ENCODE assay signal across 19 cellular contexts in genomic region chr6:139142267-139142666, GRCh38. TPM values are rescaled to one million over a fixed set of nuclear protein-coding genes. Genes with fewer than 3 reads are reported as not detected.
DNase-seq lines count a peak whose midpoint lies in the region; ATAC-seq lines count a peak whose summit lies in the region.
"Had no signal": no experiment of that assay in that cellular context is flagged by ENCODE, and none has a peak within 500 bp of the region (broad histone marks: within the 10 kb centered on the region; RNA-seq: fewer than 3 reads in every experiment).

No MANE protein-coding gene starts in this region.

- no peaks in the 10 kb centered on the region for H3K27me3 Mint-ChIP-seq in activated CD4-positive, alpha-beta T cell treated with anti-CD3 and anti-CD28 coated beads, Interleukin-2, amount 10 ng/mL, durations not matched to agents 24 days and 14 days
- H3K27me3 Mint-ChIP-seq in stimulated activated naive CD8-positive, alpha-beta T cell treated with anti-CD3 and anti-CD28 coated beads, Interleukin-15, Interleukin-2, amounts not matched to agents 100 ng/mL and 50 ng/mL, for 24 hours = no peaks in the 10 kb centered on the region

- H3K27ac Mint-ChIP-seq in activated CD4-positive, alpha-beta T cell treated with anti-CD3 and anti-CD28 coated beads, Interleukin-2, amount 10 ng/mL, durations not matched to agents 24 days and 14 days = peak overlapping the region; percentile 29
- H3K27ac Mint-ChIP-seq in stimulated activated naive CD8-positive, alpha-beta T cell treated with anti-CD3 and anti-CD28 coated beads, Interleukin-15, Interleukin-2, amounts not matched to agents 100 ng/mL and 50 ng/mL, for 24 hours = peak overlapping the region; percentile 81

- H3K4me1 ChIP-seq in effector memory CD4-positive, alpha-beta T cell (ENCODE audit: control insufficient read depth, insufficient read depth, low read length, poor library complexity, severe bottlenecking) = peaks cover 38% of the 10 kb centered on the region

- H3K4me3 ChIP-seq in effector memory CD4-positive, alpha-beta T cell (ENCODE audit: insufficient read depth, low read depth, low read length, poor library complexity, severe bottlenecking) = no peak overlapping the region
- H3K4me3 ChIP-seq: GM12878 had no signal

- intact Hi-C loops in activated CD4-positive, alpha-beta T cell treated with anti-CD3 and anti-CD28 coated beads, Interleukin-2, amount 10 ng/mL, durations not matched to agents 24 days and 14 days (cut with micrococcal nuclease) = loop anchor here (10.0 kb wide), 1 partner anchor 1443 kb away; no protein-coding TSS in a partner anchor

- peak overlapping the region; percentile 33 for H3K27ac ChIP-seq in effector memory CD4-positive, alpha-beta T cell (ENCODE audit: insufficient read depth, low read length, poor library complexity, severe bottlenecking)
- H3K27ac ChIP-seq: KMS-11 had no signal

- DNase-seq in activated CD4-positive, alpha-beta T cell treated with anti-CD3 and anti-CD28 coated beads, Interleukin-2, amount 10 ng/mL, durations not matched to agents 24 days and 14 days = peak; percentile 54
- no peak for DNase-seq in activated CD4-positive, alpha-beta T cell treated with anti-CD3 and anti-CD28 coated beads, Interleukin-2, amount 50 U/mL, for 1 hour
- DNase-seq in stimulated activated naive CD8-positive, alpha-beta T cell treated with anti-CD3 and anti-CD28 coated beads, Interleukin-15, Interleukin-2, amounts not matched to agents 100 U/mL and 50 U/mL, for 24 hours = no peak
- no peak for DNase-seq in effector memory CD4-positive, alpha-beta T cell
- DNase-seq in stromal cell of bone marrow (ENCODE audit: low read depth) (peak; percentile 65), NCI-H524 treated with DMSO at 0.1 percent for 48 hours (lab: John Stamatoyannopoulos, UW) (no peak)
- DNase-seq: 8988T, DMS 273 treated with DMSO at 0.1 percent for 48 hours, GDM1, GOT3, NCI-H1436, NCI-H2029, NCI-H2171 treated with DMSO at 0.1 percent for 48 hours, NCI-H524 had no signal

- no peaks in the 10 kb centered on the region for H3K36me3 ChIP-seq in effector memory CD4-positive, alpha-beta T cell (ENCODE audit: control insufficient read depth, insufficient read depth, low read length)

- no peaks in the 10 kb centered on the region for H3K9me3 Mint-ChIP-seq in activated CD4-positive, alpha-beta T cell treated with anti-CD3 and anti-CD28 coated beads, Interleukin-2, amount 10 ng/mL, durations not matched to agents 24 days and 14 days
- no peaks in the 10 kb centered on the region for H3K9me3 Mint-ChIP-seq in stimulated activated naive CD8-positive, alpha-beta T cell treated with anti-CD3 and anti-CD28 coated beads, Interleukin-15, Interleukin-2, amounts not matched to agents 100 ng/mL and 50 ng/mL, for 24 hours

- no peak for ATAC-seq in stimulated activated naive CD8-positive, alpha-beta T cell treated with anti-CD3 and anti-CD28 coated beads, Interleukin-15, Interleukin-2, amounts not matched to agents 100 U/mL and 50 U/mL, for 24 hours
- ATAC-seq in GM19463 (IDR thresholded peaks at IDR 0.05; ENCODE audit: unreplicated experiment) = no peak
- ATAC-seq: GM12878, Panc1 had no signal

- H3K36me3 Mint-ChIP-seq in activated CD4-positive, alpha-beta T cell treated with anti-CD3 and anti-CD28 coated beads, Interleukin-2, amount 10 ng/mL, durations not matched to agents 24 days and 14 days (ENCODE audit: low read depth) = peaks cover 38% of the 10 kb centered on the region
- peaks cover 36% of the 10 kb centered on the region for H3K36me3 Mint-ChIP-seq in stimulated activated naive CD8-positive, alpha-beta T cell treated with anti-CD3 and anti-CD28 coated beads, Interleukin-15, Interleukin-2, amounts not matched to agents 100 ng/mL and 50 ng/mL, for 24 hours (ENCODE audit: low read depth)

- H3K4me1 Mint-ChIP-seq in activated CD4-positive, alpha-beta T cell treated with anti-CD3 and anti-CD28 coated beads, Interleukin-2, amount 10 ng/mL, durations not matched to agents 24 days and 14 days = peaks cover 74% of the 10 kb centered on the region
- H3K4me1 Mint-ChIP-seq in stimulated activated naive CD8-positive, alpha-beta T cell treated with anti-CD3 and anti-CD28 coated beads, Interleukin-15, Interleukin-2, amounts not matched to agents 100 ng/mL and 50 ng/mL, for 24 hours (ENCODE audit: low read depth) = peaks cover 93% of the 10 kb centered on the region

- H3K9me3 ChIP-seq in effector memory CD4-positive, alpha-beta T cell (ENCODE audit: control insufficient read depth, low read length) = no peaks in the 10 kb centered on the region

- no peak overlapping the region for H3K4me3 Mint-ChIP-seq in activated CD4-positive, alpha-beta T cell treated with anti-CD3 and anti-CD28 coated beads, Interleukin-2, amount 10 ng/mL, durations not matched to agents 24 days and 14 days
- H3K4me3 Mint-ChIP-seq in stimulated activated naive CD8-positive, alpha-beta T cell treated with anti-CD3 and anti-CD28 coated beads, Interleukin-15, Interleukin-2, amounts not matched to agents 100 ng/mL and 50 ng/mL, for 24 hours = no peak overlapping the region

- no peaks in the 10 kb centered on the region for H3K27me3 ChIP-seq in effector memory CD4-positive, alpha-beta T cell (replicated peaks; ENCODE audit: control insufficient read depth, insufficient read depth, low read length, poor library complexity, severe bottlenecking)

RNA-seq across cellular contexts. Expression of gene HECA, which starts 7.4 kb away (rescaled TPM):
- 45.7 and 47.7 TPM in 2 replicates for total RNA-seq in activated CD4-positive, alpha-beta T cell treated with anti-CD3 and anti-CD28 coated beads, Interleukin-2, amount 10 ng/mL, durations not matched to agents 24 days and 14 days

Comparison
In these comparisons a context has a peak if more than half of its experiments do, and no peak if none do; other contexts are left out.
1. DNase-seq: peak in activated CD4-positive, alpha-beta T cell treated with anti-CD3 and anti-CD28 coated beads, Interleukin-2, amount 10 ng/mL, durations not matched to agents 24 days and 14 days (single experiment) and stromal cell of bone marrow (single experiment); none in activated CD4-positive, alpha-beta T cell treated with anti-CD3 and anti-CD28 coated beads, Interleukin-2, amount 50 U/mL, for 1 hour (single experiment), stimulated activated naive CD8-positive, alpha-beta T cell treated with anti-CD3 and anti-CD28 coated beads, Interleukin-15, Interleukin-2, amounts not matched to agents 100 U/mL and 50 U/mL, for 24 hours (single experiment), effector memory CD4-positive, alpha-beta T cell (0 of 3) and NCI-H524 treated with DMSO at 0.1 percent for 48 hours (single experiment).